Comparison of ENCODE assay signal across 26 cellular contexts in genomic region chr2:142189506-142189905, GRCh38. TPM values are rescaled to one million over a fixed set of nuclear protein-coding genes. Genes with fewer than 3 reads are reported as not detected.
"Had no signal": no experiment of that assay in that cellular context is flagged by ENCODE, and none has a peak within 500 bp of the region (broad histone marks: within the 10 kb centered on the region; RNA-seq: fewer than 3 reads in every experiment).

No MANE protein-coding gene starts in this region.

- H3K4me3 ChIP-seq: adrenal gland, breast epithelium, MG63 had no signal

- H3K4me1 ChIP-seq: adrenal gland, breast epithelium had no signal

- H3K9me3 ChIP-seq: adrenal gland, breast epithelium had no signal

- ATAC-seq: activated T-helper 17 cell treated with anti-CD3 and anti-CD28 coated beads, Interleukin-2, amount 50 U/mL, for 72 hours; T-helper 17 cell had no signal

- H3K9me3 Mint-ChIP-seq: activated B cell treated with CpG ODN at 0.5 μM for 24 hours; activated CD4-positive, alpha-beta T cell treated with anti-CD3 and anti-CD28 coated beads, Interleukin-2, amount 10 ng/mL, durations not matched to agents 7 days and 5 days had no signal

- H3K27ac ChIP-seq: adrenal gland, breast epithelium had no signal

- H3K27ac Mint-ChIP-seq: activated B cell treated with CpG ODN at 0.5 μM for 24 hours; activated CD4-positive, alpha-beta memory T cell treated with anti-CD3 and anti-CD28 coated beads, Interleukin-2, amount 10 ng/mL, durations not matched to agents 7 days and 5 days; activated CD4-positive, alpha-beta T cell treated with anti-CD3 and anti-CD28 coated beads, Interleukin-2, amount 10 ng/mL, durations not matched to agents 7 days and 5 days; activated naive CD4-positive, alpha-beta T cell treated with anti-CD3 and anti-CD28 coated beads, Interleukin-2, amount 10 ng/mL, durations not matched to agents 7 days and 5 days; activated naive CD8-positive, alpha-beta T cell treated with anti-CD3 and anti-CD28 coated beads for 36 hours; activated T-helper 17 cell treated with anti-CD3 and anti-CD28 coated beads, Interleukin-2, amount 50 U/mL, for 72 hours; T-helper 17 cell had no signal

- DNase-seq: activated B cell treated with CpG ODN at 0.5 μM for 24 hours; activated CD4-positive, alpha-beta memory T cell treated with anti-CD3 and anti-CD28 coated beads, Interleukin-2, amount 10 ng/mL, durations not matched to agents 7 days and 5 days; activated CD4-positive, alpha-beta T cell treated with anti-CD3 and anti-CD28 coated beads, Interleukin-2, amount 10 ng/mL, durations not matched to agents 7 days and 5 days; activated gamma-delta T cell; activated naive CD4-positive, alpha-beta T cell treated with anti-CD3 and anti-CD28 coated beads, Interleukin-2, amount 10 ng/mL, durations not matched to agents 7 days and 5 days; activated naive CD8-positive, alpha-beta T cell treated with anti-CD3 and anti-CD28 coated beads for 36 hours; activated T-cell treated with anti-CD3 and anti-CD28 coated beads for 4 hours; activated T-cell treated with anti-CD3 and anti-CD28 coated beads, Interleukin-2, amount 50 U/mL, for 48 hours; adrenal gland; anterior cingulate cortex; central memory CD4-positive, alpha-beta T cell; MG63; MV-4-11; NCI-H1092 treated with DMSO at 0.1 percent for 48 hours; NCI-H1417 treated with DMSO at 0.1 percent for 48 hours; NCI-H1694 treated with DMSO at 0.1 percent for 48 hours; NCI-H2029 treated with DMSO at 0.1 percent for 48 hours; NCI-H510A treated with DMSO at 0.1 percent for 48 hours; NCI-H69; NK-92 treated with Interleukin-12 subunit alpha and Interleukin-12 subunit beta, amount 100 ng/mL, for 24 hours; SHP77 treated with DMSO at 0.1 percent for 48 hours; T-helper 17 cell; T-helper 9 cell had no signal

- H3K36me3 Mint-ChIP-seq: activated naive CD4-positive, alpha-beta T cell treated with anti-CD3 and anti-CD28 coated beads, Interleukin-2, amount 10 ng/mL, durations not matched to agents 7 days and 5 days; activated naive CD8-positive, alpha-beta T cell treated with anti-CD3 and anti-CD28 coated beads for 36 hours had no signal

- H3K36me3 ChIP-seq: adrenal gland, breast epithelium, MG63 had no signal

- H3K27me3 Mint-ChIP-seq: activated B cell treated with CpG ODN at 0.5 μM for 24 hours; activated CD4-positive, alpha-beta memory T cell treated with anti-CD3 and anti-CD28 coated beads, Interleukin-2, amount 10 ng/mL, durations not matched to agents 7 days and 5 days; activated CD4-positive, alpha-beta T cell treated with anti-CD3 and anti-CD28 coated beads, Interleukin-2, amount 10 ng/mL, durations not matched to agents 7 days and 5 days; activated naive CD4-positive, alpha-beta T cell treated with anti-CD3 and anti-CD28 coated beads, Interleukin-2, amount 10 ng/mL, durations not matched to agents 7 days and 5 days; activated naive CD8-positive, alpha-beta T cell treated with anti-CD3 and anti-CD28 coated beads for 36 hours; activated T-helper 17 cell treated with anti-CD3 and anti-CD28 coated beads, Interleukin-2, amount 50 U/mL, for 72 hours; T-helper 17 cell had no signal

- H3K4me3 Mint-ChIP-seq: activated B cell treated with CpG ODN at 0.5 μM for 24 hours; activated CD4-positive, alpha-beta memory T cell treated with anti-CD3 and anti-CD28 coated beads, Interleukin-2, amount 10 ng/mL, durations not matched to agents 7 days and 5 days; activated CD4-positive, alpha-beta T cell treated with anti-CD3 and anti-CD28 coated beads, Interleukin-2, amount 10 ng/mL, durations not matched to agents 7 days and 5 days; activated naive CD4-positive, alpha-beta T cell treated with anti-CD3 and anti-CD28 coated beads, Interleukin-2, amount 10 ng/mL, durations not matched to agents 7 days and 5 days; activated naive CD8-positive, alpha-beta T cell treated with anti-CD3 and anti-CD28 coated beads for 36 hours; activated T-helper 17 cell treated with anti-CD3 and anti-CD28 coated beads, Interleukin-2, amount 50 U/mL, for 72 hours; T-helper 17 cell had no signal

- H3K4me1 Mint-ChIP-seq: activated naive CD4-positive, alpha-beta T cell treated with anti-CD3 and anti-CD28 coated beads, Interleukin-2, amount 10 ng/mL, durations not matched to agents 7 days and 5 days; activated naive CD8-positive, alpha-beta T cell treated with anti-CD3 and anti-CD28 coated beads for 36 hours; activated T-helper 17 cell treated with anti-CD3 and anti-CD28 coated beads, Interleukin-2, amount 50 U/mL, for 72 hours; T-helper 17 cell had no signal

- H3K27me3 ChIP-seq: adrenal gland, breast epithelium, MG63 had no signal

RNA-seq across cellular contexts. Expression of gene LRP1B, which starts 58.7 kb away (rescaled TPM):
- total RNA-seq: activated B cell treated with CpG ODN at 0.5 μM for 24 hours; activated CD4-positive, alpha-beta memory T cell treated with anti-CD3 and anti-CD28 coated beads, Interleukin-2, amount 10 ng/mL, durations not matched to agents 7 days and 5 days; activated CD4-positive, alpha-beta T cell treated with anti-CD3 and anti-CD28 coated beads, Interleukin-2, amount 10 ng/mL, durations not matched to agents 7 days and 5 days; activated CD8-positive, alpha-beta memory T cell treated with anti-CD3 and anti-CD28 coated beads for 36 hours; activated naive CD8-positive, alpha-beta T cell treated with anti-CD3 and anti-CD28 coated beads for 36 hours; activated T-helper 17 cell treated with anti-CD3 and anti-CD28 coated beads, Interleukin-2, amount 50 U/mL, for 72 hours had no signal
